ENCODE assay signal across 13 cellular contexts in genomic region chr7:77765906-77766800, GRCh38. TPM values are rescaled to one million over a fixed set of nuclear protein-coding genes. Genes with fewer than 3 reads are reported as not detected.
DNase-seq lines count a peak whose midpoint lies in the region; ATAC-seq and TF ChIP-seq lines count a peak whose summit lies in the region.
"Had no signal": no experiment of that assay in that cellular context is flagged by ENCODE, and none has a peak within 500 bp of the region (broad histone marks: within the 10 kb centered on the region; RNA-seq: fewer than 3 reads in every experiment).

No MANE protein-coding gene starts in this region.

- H3K4me1 ChIP-seq in left ventricle myocardium inferior, result peaks cover 31% of the 10 kb centered on the region
- H3K4me1 ChIP-seq: ascending aorta had no signal

- H3K9me3 ChIP-seq in left ventricle myocardium inferior (replicated peaks), result no peaks in the 10 kb centered on the region
- H3K9me3 ChIP-seq: ascending aorta had no signal

- ATAC-seq in left colon (peak; percentile 90), GM19324 (IDR thresholded peaks at IDR 0.05; ENCODE audit: low FRiP score, unreplicated experiment) (no peak)

- peaks cover 29% of the 10 kb centered on the region for H3K36me3 ChIP-seq in left ventricle myocardium inferior

- no peak overlapping the region for H3K4me3 ChIP-seq in left ventricle myocardium inferior
- H3K4me3 ChIP-seq: ascending aorta had no signal

- H3K4me1 Mint-ChIP-seq in activated T-cell treated with anti-CD3 and anti-CD28 coated beads, Interleukin-2, amount 50 U/mL, for 24 hours (ENCODE audit: low read depth), result peaks cover 30% of the 10 kb centered on the region
- H3K4me1 Mint-ChIP-seq in type B pancreatic cell (ENCODE audit: unreplicated experiment), result no peaks in the 10 kb centered on the region

- no peak for TF ChIP-seq CTCF in type B pancreatic cell (conservative IDR thresholded peaks at IDR 0.05)
- TF ChIP-seq CTCF in left ventricle myocardium inferior (IDR thresholded peaks at IDR 0.05; ENCODE audit: borderline replicate concordance), result no peak

- H3K27ac ChIP-seq in left ventricle myocardium inferior (replicated peaks), result no peak overlapping the region
- H3K27ac ChIP-seq: ascending aorta had no signal

- H3K27ac Mint-ChIP-seq in activated T-cell treated with anti-CD3 and anti-CD28 coated beads, Interleukin-2, amount 50 U/mL, for 24 hours, result peak overlapping the region; percentile 18
- peak overlapping the region; percentile 8 for H3K27ac Mint-ChIP-seq in type B pancreatic cell
- H3K27ac Mint-ChIP-seq: T-helper 1 cell treated with Interleukin-12 subunit alpha and Interleukin-12 subunit beta and Interleukin-4 antibody, amounts not matched to agents 30 μg/mL and 1 μg/mL, for 36 hours had no signal

- no peaks in the 10 kb centered on the region for H3K27me3 ChIP-seq in left ventricle myocardium inferior (ENCODE audit: low read depth)
- H3K27me3 ChIP-seq: ascending aorta had no signal

- no peak for DNase-seq in activated T-cell treated with anti-CD3 and anti-CD28 coated beads, Interleukin-2, amount 50 U/mL, for 24 hours
- DNase-seq in activated T-cell treated with anti-CD3 and anti-CD28 coated beads for 4 hours (no peak), astrocyte of the hippocampus (ENCODE audit: low read depth, low spot score) (peak; percentile 14), left colon (no peak), type B pancreatic cell (ENCODE audit: extremely low spot score, unreplicated experiment) (no peak), NOMO-1 (lab: John Stamatoyannopoulos, UW; ENCODE audit: unreplicated experiment in 2 of 2) (no peak), left ventricle myocardium inferior (no peak)
- DNase-seq: erythroblast; NCI-H187 treated with DMSO at 0.1 percent for 48 hours; stimulated activated CD4-positive, alpha-beta T cell treated with anti-CD3 and anti-CD28 coated beads, Interleukin-2, amount 100 ng/mL, for 24 hours had no signal

- peaks cover 63% of the 10 kb centered on the region for H3K36me3 Mint-ChIP-seq in activated T-cell treated with anti-CD3 and anti-CD28 coated beads, Interleukin-2, amount 50 U/mL, for 24 hours (ENCODE audit: low read depth)
- peaks cover 8% of the 10 kb centered on the region for H3K36me3 Mint-ChIP-seq in type B pancreatic cell

- no peak overlapping the region for H3K4me3 Mint-ChIP-seq in activated T-cell treated with anti-CD3 and anti-CD28 coated beads, Interleukin-2, amount 50 U/mL, for 24 hours
- H3K4me3 Mint-ChIP-seq in type B pancreatic cell, result no peak overlapping the region
- H3K4me3 Mint-ChIP-seq: T-helper 1 cell treated with Interleukin-12 subunit alpha and Interleukin-12 subunit beta and Interleukin-4 antibody, amounts not matched to agents 30 μg/mL and 1 μg/mL, for 36 hours had no signal

- no peaks in the 10 kb centered on the region for H3K9me3 Mint-ChIP-seq in activated T-cell treated with anti-CD3 and anti-CD28 coated beads, Interleukin-2, amount 50 U/mL, for 24 hours
- no peaks in the 10 kb centered on the region for H3K9me3 Mint-ChIP-seq in type B pancreatic cell
- H3K9me3 Mint-ChIP-seq: T-helper 1 cell treated with Interleukin-12 subunit alpha and Interleukin-12 subunit beta and Interleukin-4 antibody, amounts not matched to agents 30 μg/mL and 1 μg/mL, for 36 hours had no signal

- no peaks in the 10 kb centered on the region for H3K27me3 Mint-ChIP-seq in activated T-cell treated with anti-CD3 and anti-CD28 coated beads, Interleukin-2, amount 50 U/mL, for 24 hours
- no peaks in the 10 kb centered on the region for H3K27me3 Mint-ChIP-seq in type B pancreatic cell

- intact Hi-C loops in left colon (cut with DNase I, micrococcal nuclease), result no loop called here
- intact Hi-C loops in left ventricle myocardium inferior (cut with micrococcal nuclease), result no loop called here

RNA-seq across cellular contexts. Expression of gene TMEM60, which starts 32.1 kb away (rescaled TPM):
- total RNA-seq in left colon (10 to 100 TPM; 18.3 to 20.3 TPM), type B pancreatic cell (ENCODE audit: low replicate concordance) (16.1 and 17.0 TPM in 2 replicates), left ventricle myocardium inferior (8.2 TPM)
- total RNA-seq: ascending aorta had no signal

RNA-seq across cellular contexts. Expression of gene PHTF2, which starts 32.4 kb away (rescaled TPM):
- total RNA-seq in left colon (10 to 100 TPM; 10.6 to 11.3 TPM), type B pancreatic cell (ENCODE audit: low replicate concordance) (11.5 and 18.6 TPM in 2 replicates), left ventricle myocardium inferior (22.1 TPM)
